In the genomic region with DNA sequence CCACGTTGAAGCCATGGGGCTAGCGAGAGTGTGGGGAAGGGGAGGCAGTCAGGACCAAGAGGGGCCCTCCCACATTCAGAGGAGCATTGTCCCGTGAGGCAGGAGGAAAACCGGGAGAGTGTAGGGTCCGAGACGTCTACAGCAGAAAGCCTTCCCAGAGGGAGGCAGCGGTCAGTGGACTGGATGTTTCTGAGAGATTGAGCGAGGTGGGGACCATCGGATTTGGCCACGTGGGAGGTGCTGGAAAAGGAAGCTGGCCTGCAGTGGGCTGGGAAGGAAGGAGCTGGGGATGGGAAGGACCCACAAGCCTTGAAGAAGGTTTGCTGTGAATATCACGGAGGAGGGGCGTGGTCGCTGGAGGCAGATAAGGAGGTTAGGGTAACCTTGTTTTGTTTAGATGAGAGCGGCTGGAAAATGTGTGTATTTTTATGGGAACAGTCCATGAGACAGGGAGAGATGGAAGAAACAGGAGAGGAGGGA, we compare ENCODE assay signal across 1 cellular context.
TF ChIP-seq lines count a peak whose summit lies in the region.

No MANE protein-coding gene starts in this region.

TF ChIP-seq in HCT116, 20 proteins besides CTCF, POLR2A, EP300 and RAD21:
- TF ChIP-seq POLR2AphosphoS5 (IDR thresholded peaks at IDR 0.05; ENCODE audit: low read depth, low read length) = no peak
- TF ChIP-seq SRF (IDR thresholded peaks at IDR 0.05; ENCODE audit: low read depth) = no peak
- no peak for TF ChIP-seq EZH2 (IDR thresholded peaks at IDR 0.05)
- no peak for TF ChIP-seq JUND (IDR thresholded peaks at IDR 0.05)
- TF ChIP-seq EZH2phosphoT487 (IDR thresholded peaks at IDR 0.05; ENCODE audit: borderline replicate concordance) = no peak
- no peak for TF ChIP-seq SP1 (IDR thresholded peaks at IDR 0.05; ENCODE audit: low read depth)
- no peak for TF ChIP-seq YY1 (IDR thresholded peaks at IDR 0.05; ENCODE audit: extremely low read depth, insufficient replicate concordance, low read depth, low read length)
- no peak for TF ChIP-seq SIN3A (IDR thresholded peaks at IDR 0.05; ENCODE audit: low read depth)
- TF ChIP-seq TCF7L2 (IDR thresholded peaks at IDR 0.05; ENCODE audit: borderline replicate concordance, extremely low read depth, insufficient read depth, insufficient read length) = no peak
- TF ChIP-seq, protein P1, sequence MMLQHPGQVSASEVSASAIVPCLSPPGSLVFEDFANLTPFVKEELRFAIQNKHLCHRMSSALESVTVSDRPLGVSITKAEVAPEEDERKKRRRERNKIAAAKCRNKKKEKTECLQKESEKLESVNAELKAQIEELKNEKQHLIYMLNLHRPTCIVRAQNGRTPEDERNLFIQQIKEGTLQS (IDR thresholded peaks at IDR 0.05) = no peak
- no peak for TF ChIP-seq CBX3 (IDR thresholded peaks at IDR 0.05; ENCODE audit: low read depth)
- TF ChIP-seq ZNF274 (IDR thresholded peaks at IDR 0.05; ENCODE audit: low read depth, low read length) = no peak
- TF ChIP-seq, protein P2, sequence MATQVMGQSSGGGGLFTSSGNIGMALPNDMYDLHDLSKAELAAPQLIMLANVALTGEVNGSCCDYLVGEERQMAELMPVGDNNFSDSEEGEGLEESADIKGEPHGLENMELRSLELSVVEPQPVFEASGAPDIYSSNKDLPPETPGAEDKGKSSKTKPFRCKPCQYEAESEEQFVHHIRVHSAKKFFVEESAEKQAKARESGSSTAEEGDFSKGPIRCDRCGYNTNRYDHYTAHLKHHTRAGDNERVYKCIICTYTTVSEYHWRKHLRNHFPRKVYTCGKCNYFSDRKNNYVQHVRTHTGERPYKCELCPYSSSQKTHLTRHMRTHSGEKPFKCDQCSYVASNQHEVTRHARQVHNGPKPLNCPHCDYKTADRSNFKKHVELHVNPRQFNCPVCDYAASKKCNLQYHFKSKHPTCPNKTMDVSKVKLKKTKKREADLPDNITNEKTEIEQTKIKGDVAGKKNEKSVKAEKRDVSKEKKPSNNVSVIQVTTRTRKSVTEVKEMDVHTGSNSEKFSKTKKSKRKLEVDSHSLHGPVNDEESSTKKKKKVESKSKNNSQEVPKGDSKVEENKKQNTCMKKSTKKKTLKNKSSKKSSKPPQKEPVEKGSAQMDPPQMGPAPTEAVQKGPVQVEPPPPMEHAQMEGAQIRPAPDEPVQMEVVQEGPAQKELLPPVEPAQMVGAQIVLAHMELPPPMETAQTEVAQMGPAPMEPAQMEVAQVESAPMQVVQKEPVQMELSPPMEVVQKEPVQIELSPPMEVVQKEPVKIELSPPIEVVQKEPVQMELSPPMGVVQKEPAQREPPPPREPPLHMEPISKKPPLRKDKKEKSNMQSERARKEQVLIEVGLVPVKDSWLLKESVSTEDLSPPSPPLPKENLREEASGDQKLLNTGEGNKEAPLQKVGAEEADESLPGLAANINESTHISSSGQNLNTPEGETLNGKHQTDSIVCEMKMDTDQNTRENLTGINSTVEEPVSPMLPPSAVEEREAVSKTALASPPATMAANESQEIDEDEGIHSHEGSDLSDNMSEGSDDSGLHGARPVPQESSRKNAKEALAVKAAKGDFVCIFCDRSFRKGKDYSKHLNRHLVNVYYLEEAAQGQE (IDR thresholded peaks at IDR 0.05; ENCODE audit: low read depth) = no peak
- TF ChIP-seq EGR1 (IDR thresholded peaks at IDR 0.05; ENCODE audit: low read depth) = no peak
- no peak for TF ChIP-seq ZFX (IDR thresholded peaks at IDR 0.05)
- TF ChIP-seq CEBPB (IDR thresholded peaks at IDR 0.05; ENCODE audit: low read depth) = no peak
- TF ChIP-seq, protein P3, sequence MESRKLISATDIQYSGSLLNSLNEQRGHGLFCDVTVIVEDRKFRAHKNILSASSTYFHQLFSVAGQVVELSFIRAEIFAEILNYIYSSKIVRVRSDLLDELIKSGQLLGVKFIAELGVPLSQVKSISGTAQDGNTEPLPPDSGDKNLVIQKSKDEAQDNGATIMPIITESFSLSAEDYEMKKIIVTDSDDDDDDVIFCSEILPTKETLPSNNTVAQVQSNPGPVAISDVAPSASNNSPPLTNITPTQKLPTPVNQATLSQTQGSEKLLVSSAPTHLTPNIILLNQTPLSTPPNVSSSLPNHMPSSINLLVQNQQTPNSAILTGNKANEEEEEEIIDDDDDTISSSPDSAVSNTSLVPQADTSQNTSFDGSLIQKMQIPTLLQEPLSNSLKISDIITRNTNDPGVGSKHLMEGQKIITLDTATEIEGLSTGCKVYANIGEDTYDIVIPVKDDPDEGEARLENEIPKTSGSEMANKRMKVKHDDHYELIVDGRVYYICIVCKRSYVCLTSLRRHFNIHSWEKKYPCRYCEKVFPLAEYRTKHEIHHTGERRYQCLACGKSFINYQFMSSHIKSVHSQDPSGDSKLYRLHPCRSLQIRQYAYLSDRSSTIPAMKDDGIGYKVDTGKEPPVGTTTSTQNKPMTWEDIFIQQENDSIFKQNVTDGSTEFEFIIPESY (IDR thresholded peaks at IDR 0.05; ENCODE audit: extremely low read depth, insufficient replicate concordance, low read length) = no peak
- no peak for TF ChIP-seq FOSL1 (IDR thresholded peaks at IDR 0.05; ENCODE audit: low read depth)
- TF ChIP-seq, protein P4, sequence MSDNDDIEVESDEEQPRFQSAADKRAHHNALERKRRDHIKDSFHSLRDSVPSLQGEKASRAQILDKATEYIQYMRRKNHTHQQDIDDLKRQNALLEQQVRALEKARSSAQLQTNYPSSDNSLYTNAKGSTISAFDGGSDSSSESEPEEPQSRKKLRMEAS (IDR thresholded peaks at IDR 0.05) = no peak
